In genomic region chr20:63741354-63741675, GRCh38 we compare ENCODE assay signal across 8 cellular contexts. TPM values are rescaled to one million over a fixed set of nuclear protein-coding genes. Genes with fewer than 3 reads are reported as not detected.
DNase-seq lines count a peak whose midpoint lies in the region; ATAC-seq, FAIRE-seq and TF ChIP-seq lines count a peak whose summit lies in the region.

No MANE protein-coding gene starts in this region.

- H3K9me3 ChIP-seq in left ventricle myocardium inferior (replicated peaks) (no peaks in the 10 kb centered on the region), muscle layer of colon (ENCODE audit: low read length) (no peaks in the 10 kb centered on the region)

- no peak overlapping the region for H3K9ac ChIP-seq in muscle layer of colon (ENCODE audit: low read length)

- H3K36me3 ChIP-seq in left ventricle myocardium inferior = peaks cover 45% of the 10 kb centered on the region
- peaks cover 18% of the 10 kb centered on the region for H3K36me3 ChIP-seq in bronchial epithelial cell (ENCODE audit: control insufficient read depth, insufficient read depth, low read length)
- H3K36me3 ChIP-seq in muscle layer of colon (ENCODE audit: insufficient read depth, low read length) = no peaks in the 10 kb centered on the region

- no peak for FAIRE-seq in bronchial epithelial cell (lab: Jason Lieb, UNC)

- intact Hi-C loops in left ventricle myocardium inferior (cut with micrococcal nuclease) (no loop called here), Right ventricle myocardium inferior (cut with DNase I) (loop anchor here (2.0 to 5.0 kb wide), 2 partner anchors 46 to 123 kb away; partner anchors contain the start of gene TPD52L2)

- H3K4me1 ChIP-seq in left ventricle myocardium inferior (peaks cover 51% of the 10 kb centered on the region), muscle layer of colon (ENCODE audit: insufficient read depth, low read length) (peaks cover 18% of the 10 kb centered on the region)

- peak overlapping the region; percentile 94 for H3K27ac ChIP-seq in left ventricle myocardium inferior (replicated peaks)
- H3K27ac ChIP-seq in muscle layer of colon (ENCODE audit: low read depth, low read length) = peak overlapping the region; percentile 76
- no peak overlapping the region for H3K27ac ChIP-seq in substantia nigra (ENCODE audit: low read depth, low read length, poor library complexity, severe bottlenecking)

- DNase-seq in left ventricle myocardium inferior (no peak), Right ventricle myocardium inferior (ENCODE audit: missing footprints) (no peak), bronchial epithelial cell (ENCODE audit: low read depth) (no peak), SKM-1 (lab: John Stamatoyannopoulos, UW; ENCODE audit: unreplicated experiment) (no peak), substantia nigra (lab: John Stamatoyannopoulos, UW) (no peak), cerebellar nuclear complex (lab: John Stamatoyannopoulos, UW) (no peak)

- ATAC-seq in Right ventricle myocardium inferior = no peak
- ATAC-seq in HG03565 (IDR thresholded peaks at IDR 0.05; ENCODE audit: unreplicated experiment) = no peak

- H3K4me3 ChIP-seq in left ventricle myocardium inferior = peak overlapping the region; percentile 81
- peak overlapping the region; percentile 67 for H3K4me3 ChIP-seq in bronchial epithelial cell (ENCODE audit: low read depth, low read length)
- H3K4me3 ChIP-seq in muscle layer of colon (ENCODE audit: low read depth in 1 of 2, low read length in 2 of 2) = peak overlapping the region; percentile 65 to 80

- H3K27me3 ChIP-seq in left ventricle myocardium inferior (ENCODE audit: low read depth) (no peaks in the 10 kb centered on the region), bronchial epithelial cell (ENCODE audit: control insufficient read depth, insufficient read depth, low read length) (no peaks in the 10 kb centered on the region), muscle layer of colon (ENCODE audit: control insufficient read depth in 1 of 2, insufficient read depth in 2 of 2, low read length in 2 of 2) (no peaks in the 10 kb centered on the region)

- TF ChIP-seq CTCF in left ventricle myocardium inferior (IDR thresholded peaks at IDR 0.05; ENCODE audit: borderline replicate concordance) = no peak
- TF ChIP-seq CTCF in bronchial epithelial cell (IDR thresholded peaks at IDR 0.05; ENCODE audit: insufficient read depth, low read length, severe bottlenecking) = no peak

RNA-seq across cellular contexts. Expression of gene SLC2A4RG, which starts 1.7 kb away (rescaled TPM):
- 79.2 TPM for total RNA-seq in left ventricle myocardium inferior
- total RNA-seq in Right ventricle myocardium inferior = 97.4 TPM
- total RNA-seq in bronchial epithelial cell = 14.0 and 21.8 TPM in 2 replicates

RNA-seq across cellular contexts. Expression of gene LIME1, which starts 4.9 kb away (rescaled TPM):
- total RNA-seq in left ventricle myocardium inferior (3.4 TPM), Right ventricle myocardium inferior (1.6 TPM), bronchial epithelial cell (0.53 and 2.0 TPM in 2 replicates)

RNA-seq across cellular contexts. Expression of gene ZGPAT, which starts 33.5 kb away (rescaled TPM):
- total RNA-seq in left ventricle myocardium inferior = 15.8 TPM
- 15.1 TPM for total RNA-seq in Right ventricle myocardium inferior
- total RNA-seq in bronchial epithelial cell = 17.7 and 25.5 TPM in 2 replicates

RNA-seq across cellular contexts. Expression of gene ARFRP1, which starts 33.5 kb away (rescaled TPM):
- total RNA-seq in left ventricle myocardium inferior (37.1 TPM), Right ventricle myocardium inferior (34.2 TPM), bronchial epithelial cell (49.2 and 55.5 TPM in 2 replicates)

RNA-seq across cellular contexts. Expression of gene TNFRSF6B, which starts 44.9 kb away (rescaled TPM):
- total RNA-seq in left ventricle myocardium inferior (0.27 TPM), Right ventricle myocardium inferior (1.0 TPM), bronchial epithelial cell (4.9 and 7.1 TPM in 2 replicates)
